Comparison of ENCODE assay signal across 14 cellular contexts in the genomic region with DNA sequence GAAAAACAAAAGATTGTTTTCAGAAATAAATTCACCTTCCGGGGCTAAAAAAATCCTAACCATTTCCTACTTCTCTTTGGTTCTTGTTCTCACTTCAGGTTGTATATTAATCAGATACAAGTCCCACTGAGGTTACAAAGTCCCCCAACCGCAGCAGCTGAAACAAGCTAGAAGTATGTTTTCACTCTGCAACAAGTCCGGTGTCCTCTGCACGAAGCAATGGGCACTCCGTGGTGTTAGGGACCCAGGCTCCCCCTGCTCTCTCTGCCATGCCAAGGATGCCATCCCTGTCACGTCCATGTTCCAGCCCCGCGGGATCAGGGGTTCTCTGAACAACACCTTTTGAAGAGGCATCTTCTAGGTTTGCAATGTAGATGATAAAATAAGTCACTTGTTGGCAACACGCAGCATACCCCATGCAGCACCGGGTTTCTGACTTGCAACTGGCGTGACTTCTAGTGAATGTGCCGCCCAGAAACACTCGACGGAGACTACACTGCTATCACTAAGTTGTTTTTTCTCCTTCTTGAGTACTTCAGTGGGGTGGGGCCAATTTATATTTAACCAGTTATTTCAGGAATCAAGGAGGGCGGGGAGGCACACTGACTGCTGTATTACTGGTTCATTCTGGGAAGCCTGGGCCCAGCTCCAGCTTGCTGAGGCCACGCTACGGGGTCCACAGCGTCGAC. TPM values are rescaled to one million over a fixed set of nuclear protein-coding genes. Genes with fewer than 3 reads are reported as not detected.
DNase-seq lines count a peak whose midpoint lies in the region; ATAC-seq and TF ChIP-seq lines count a peak whose summit lies in the region.
"Had no signal": no experiment of that assay in that cellular context is flagged by ENCODE, and none has a peak within 500 bp of the region (broad histone marks: within the 10 kb centered on the region; RNA-seq: fewer than 3 reads in every experiment).

No MANE protein-coding gene starts in this region.

- ATAC-seq in natural killer cell (no peak), GM18502 (IDR thresholded peaks at IDR 0.05; ENCODE audit: poor library complexity, unreplicated experiment) (no peak)

- H3K27ac ChIP-seq in brain microvascular endothelial cell (no peak overlapping the region), dorsolateral prefrontal cortex (no peak overlapping the region)

- TF ChIP-seq CTCF in brain microvascular endothelial cell (IDR thresholded peaks at IDR 0.05; ENCODE audit: low read depth, low read length, missing control alignments), result no peak
- TF ChIP-seq CTCF in natural killer cell (IDR thresholded peaks at IDR 0.05), result no peak
- TF ChIP-seq CTCF in dorsolateral prefrontal cortex (IDR thresholded peaks at IDR 0.05 in 54 of 56, conservative IDR thresholded peaks at IDR 0.05 in 2 of 56; ENCODE audit: low read depth in 1 of 56, partially characterized antibody in 56 of 56), result no peak

- no peak overlapping the region for H3K27ac Mint-ChIP-seq in natural killer cell
- H3K27ac Mint-ChIP-seq in activated CD4-positive, alpha-beta T cell treated with anti-CD3 and anti-CD28 coated beads, Interleukin-2, amount 10 ng/mL, durations not matched to agents 7 days and 5 days, result no peak overlapping the region
- H3K27ac Mint-ChIP-seq: activated naive CD8-positive, alpha-beta T cell; HFFc6 had no signal

- no peaks in the 10 kb centered on the region for H3K27me3 ChIP-seq in brain microvascular endothelial cell (replicated peaks)
- H3K27me3 ChIP-seq in dorsolateral prefrontal cortex, result peaks cover 0 to 7% (median 0%) of the 10 kb centered on the region in 45 donors

- POLR2A ChIA-PET in activated CD4-positive, alpha-beta T cell treated with anti-CD3 and anti-CD28 coated beads, Interleukin-2, amount 10 ng/mL, durations not matched to agents 7 days and 5 days (lab: Charles Lee), result no interaction called here

- H3K4me1 Mint-ChIP-seq in natural killer cell, result peaks cover 9 to 10% of the 10 kb centered on the region in 2 donors
- H3K4me1 Mint-ChIP-seq in activated CD4-positive, alpha-beta T cell treated with anti-CD3 and anti-CD28 coated beads, Interleukin-2, amount 10 ng/mL, durations not matched to agents 7 days and 5 days, result peaks cover 14% of the 10 kb centered on the region

- no peaks in the 10 kb centered on the region for H3K36me3 Mint-ChIP-seq in natural killer cell
- H3K36me3 Mint-ChIP-seq in activated CD4-positive, alpha-beta T cell treated with anti-CD3 and anti-CD28 coated beads, Interleukin-2, amount 10 ng/mL, durations not matched to agents 7 days and 5 days (ENCODE audit: low read depth), result no peaks in the 10 kb centered on the region
- H3K36me3 Mint-ChIP-seq: activated naive CD8-positive, alpha-beta T cell had no signal

- H3K4me3 ChIP-seq in brain microvascular endothelial cell (ENCODE audit: low read depth, low read length) (no peak overlapping the region), dorsolateral prefrontal cortex (no peak overlapping the region)

- peaks cover 15 to 20% of the 10 kb centered on the region in 2 donors for H3K27me3 Mint-ChIP-seq in natural killer cell (ENCODE audit: low read depth in 2 of 2)
- no peaks in the 10 kb centered on the region for H3K27me3 Mint-ChIP-seq in activated CD4-positive, alpha-beta T cell treated with anti-CD3 and anti-CD28 coated beads, Interleukin-2, amount 10 ng/mL, durations not matched to agents 7 days and 5 days
- H3K27me3 Mint-ChIP-seq: activated naive CD8-positive, alpha-beta T cell had no signal

- no peak overlapping the region for H3K4me3 Mint-ChIP-seq in natural killer cell
- H3K4me3 Mint-ChIP-seq in activated CD4-positive, alpha-beta T cell treated with anti-CD3 and anti-CD28 coated beads, Interleukin-2, amount 10 ng/mL, durations not matched to agents 7 days and 5 days, result no peak overlapping the region
- H3K4me3 Mint-ChIP-seq: activated naive CD8-positive, alpha-beta T cell; HFFc6 had no signal

- DNase-seq in GM19238 (ENCODE audit: insufficient read length, low spot score), result peak; percentile 38
- peak; percentile 38 for DNase-seq in brain microvascular endothelial cell
- DNase-seq in left kidney (ENCODE audit: low read depth, low spot score), result peak; percentile 38
- peak; percentile 11 for DNase-seq in stromal cell of bone marrow (ENCODE audit: low read depth)
- DNase-seq in natural killer cell, result no peak
- no peak for DNase-seq in activated CD4-positive, alpha-beta T cell treated with anti-CD3 and anti-CD28 coated beads, Interleukin-2, amount 10 ng/mL, durations not matched to agents 7 days and 5 days
- no peak for DNase-seq in dorsolateral prefrontal cortex
- DNase-seq: activated CD4-positive, alpha-beta T cell treated with anti-CD3 and anti-CD28 coated beads, Interleukin-2, amount 50 U/mL, for 48 hours; HFFc6; NCI-H2107; stimulated activated naive CD4-positive, alpha-beta T cell had no signal

- in situ Hi-C loops in brain microvascular endothelial cell (cut with HindIII; ENCODE audit: low pct_ligation_motif_present, low sequenced_read_pairs), result no loop called here

- no peaks in the 10 kb centered on the region for H3K36me3 ChIP-seq in brain microvascular endothelial cell (replicated peaks)

- CTCF ChIA-PET in activated CD4-positive, alpha-beta T cell treated with anti-CD3 and anti-CD28 coated beads, Interleukin-2, amount 10 ng/mL, durations not matched to agents 7 days and 5 days (lab: Charles Lee), result interaction anchor here (0.6 to 0.7 kb wide), 2 partner anchors 55 to 1172 kb away, joined by 3 read pairs; no protein-coding TSS in a partner anchor

- H3K9me3 Mint-ChIP-seq in natural killer cell, result no peaks in the 10 kb centered on the region
- H3K9me3 Mint-ChIP-seq in activated CD4-positive, alpha-beta T cell treated with anti-CD3 and anti-CD28 coated beads, Interleukin-2, amount 10 ng/mL, durations not matched to agents 7 days and 5 days, result no peaks in the 10 kb centered on the region
- H3K9me3 Mint-ChIP-seq: HFFc6 had no signal

- intact Hi-C loops in natural killer cell (cut with micrococcal nuclease) (no loop called here), dorsolateral prefrontal cortex (cut with DNase I) (no loop called here)

RNA-seq across cellular contexts. Expression of gene GSTP1, which starts 25.4 kb away (rescaled TPM):
- total RNA-seq in natural killer cell, result 100 to 1,000 TPM; 172 to 218 (median 212) TPM
- total RNA-seq in activated CD4-positive, alpha-beta T cell treated with anti-CD3 and anti-CD28 coated beads, Interleukin-2, amount 10 ng/mL, durations not matched to agents 7 days and 5 days, result 100 to 1,000 TPM; 194 to 209 TPM
- 100 to 1,000 TPM; 145 to 281 (median 207) TPM for total RNA-seq in dorsolateral prefrontal cortex

RNA-seq across cellular contexts. Expression of gene CABP2, which starts 35.0 kb away (rescaled TPM):
- not detected for total RNA-seq in natural killer cell
- total RNA-seq in activated CD4-positive, alpha-beta T cell treated with anti-CD3 and anti-CD28 coated beads, Interleukin-2, amount 10 ng/mL, durations not matched to agents 7 days and 5 days, result not detected
- not detected for total RNA-seq in dorsolateral prefrontal cortex
- total RNA-seq: HFFc6, kidney epithelial cell had no signal

RNA-seq across cellular contexts. Expression of gene NDUFV1, which starts 48.5 kb away (rescaled TPM):
- total RNA-seq in natural killer cell (100 to 1,000 TPM; 346 to 393 (median 360) TPM), dorsolateral prefrontal cortex (100 to 1,000 TPM; 176 to 398 (median 251) TPM)
- total RNA-seq in activated CD4-positive, alpha-beta T cell treated with anti-CD3 and anti-CD28 coated beads, Interleukin-2, amount 10 ng/mL, durations not matched to agents 7 days and 5 days, result 100 to 1,000 TPM; 204 to 228 TPM

RNA-seq across cellular contexts. Expression of gene CDK2AP2, which starts 50.3 kb away (rescaled TPM):
- total RNA-seq in natural killer cell (10 to 100 TPM; 57.9 to 67.7 (median 65.5) TPM), dorsolateral prefrontal cortex (10 to 100 TPM; 16.6 to 82.7 (median 33.4) TPM)
- 100 to 1,000 TPM; 117 to 126 TPM for total RNA-seq in activated CD4-positive, alpha-beta T cell treated with anti-CD3 and anti-CD28 coated beads, Interleukin-2, amount 10 ng/mL, durations not matched to agents 7 days and 5 days

RNA-seq across cellular contexts. Expression of gene PITPNM1, which starts 53.1 kb away (rescaled TPM):
- total RNA-seq in natural killer cell, result 100 to 1,000 TPM in 2 of 3 donors, 10 to 100 TPM in 1; 99.9 to 135 (median 123) TPM
- 100 to 1,000 TPM; 100 to 110 TPM for total RNA-seq in activated CD4-positive, alpha-beta T cell treated with anti-CD3 and anti-CD28 coated beads, Interleukin-2, amount 10 ng/mL, durations not matched to agents 7 days and 5 days
- total RNA-seq in dorsolateral prefrontal cortex, result 100 to 1,000 TPM in 19 of 120 experiments, 10 to 100 TPM in 101; 35.3 to 144 (median 86.1) TPM

Comparison
In these comparisons a context has a peak if more than half of its experiments do, and no peak if none do; other contexts are left out.
1. DNase-seq: peak in GM19238 (single experiment), brain microvascular endothelial cell (single experiment), left kidney (single experiment) and stromal cell of bone marrow (single experiment); none in natural killer cell (single experiment), activated CD4-positive, alpha-beta T cell treated with anti-CD3 and anti-CD28 coated beads, Interleukin-2, amount 10 ng/mL, durations not matched to agents 7 days and 5 days (single experiment) and dorsolateral prefrontal cortex (0 of 10).